12 cellular contexts compared by ENCODE assay signal in genomic region chr22:38715176-38715764, GRCh38. TPM values are rescaled to one million over a fixed set of nuclear protein-coding genes. Genes with fewer than 3 reads are reported as not detected.
DNase-seq lines count a peak whose midpoint lies in the region; ATAC-seq, FAIRE-seq and TF ChIP-seq lines count a peak whose summit lies in the region.
"Had no signal": no experiment of that assay in that cellular context is flagged by ENCODE, and none has a peak within 500 bp of the region (broad histone marks: within the 10 kb centered on the region; RNA-seq: fewer than 3 reads in every experiment).

No MANE protein-coding gene starts in this region.

- H2AFZ ChIP-seq in H1 (ENCODE audit: low read length), result no peak overlapping the region
- H2AFZ ChIP-seq in SK-N-SH (ENCODE audit: low read depth), result no peak overlapping the region

- WGBS in H1 (ENCODE audit: extremely low coverage in 1 of 2, insufficient coverage in 1 of 2, insufficient read length in 1 of 2, insufficient replicate concordance in 2 of 2, low coverage in 1 of 2, low lambda C conversion rate in 2 of 2, missing lambda C conversion rate in 1 of 2), 2 experiments, result 87% methylated on average over 9 of the region's 9 CpGs; no CpG with 5 or more reads in 1 of the 2 experiments
- WGBS in SK-N-SH (ENCODE audit: low lambda C conversion rate), result 90% methylated on average over 9 of the region's 9 CpGs

- H3K4me1 ChIP-seq in H1 (replicated peaks in 1 of 4; ENCODE audit: control insufficient read depth in 3 of 4, insufficient read depth in 4 of 4, low read length in 3 of 4) (peaks cover 4 to 10% (median 6%) of the 10 kb centered on the region in 4 experiments), skeletal muscle tissue (ENCODE audit: control insufficient read depth in 3 of 3, insufficient read depth in 3 of 3, low read length in 3 of 3) (peaks cover 22 to 45% (median 40%) of the 10 kb centered on the region in 3 donors), SK-N-SH (ENCODE audit: control insufficient read depth in 1 of 2, insufficient read depth in 2 of 2, low read depth in 1 of 2, low read length in 1 of 2) (no peaks in the 10 kb centered on the region; a peak in 1 of 4 replicates)

- H3K79me2 ChIP-seq in H1 (ENCODE audit: control insufficient read depth in 1 of 2, insufficient read depth in 2 of 2, low read length in 2 of 2), result peaks cover 3 to 56% of the 10 kb centered on the region in 2 experiments
- H3K79me2 ChIP-seq in SK-N-SH (ENCODE audit: insufficient read depth), result peaks cover 51% of the 10 kb centered on the region

- DNase-seq in activated CD4-positive, alpha-beta T cell treated with anti-CD3 and anti-CD28 coated beads, Interleukin-2, amount 10 ng/mL, durations not matched to agents 7 days and 5 days, result no peak
- no peak for DNase-seq in activated CD4-positive, alpha-beta T cell treated with anti-CD3 and anti-CD28 coated beads for 1 hour
- DNase-seq in NCI-H2029 treated with DMSO at 0.1 percent for 48 hours (lab: John Stamatoyannopoulos, UW) (peak; percentile 80), H1 (ENCODE audit: low read depth in 1 of 2, low spot score in 2 of 2) (no peak), frontal cortex (ENCODE audit: low spot score in 2 of 2) (no peak), omental fat pad (ENCODE audit: low spot score) (no peak), SK-N-SH (no peak)
- DNase-seq: brain microvascular endothelial cell, midbrain had no signal

- H3F3A ChIP-seq in SK-N-SH (replicated peaks; ENCODE audit: insufficient read depth), result peaks cover 6% of the 10 kb centered on the region

- no peak overlapping the region for H3K4me3 Mint-ChIP-seq in activated CD4-positive, alpha-beta T cell treated with anti-CD3 and anti-CD28 coated beads, Interleukin-2, amount 10 ng/mL, durations not matched to agents 7 days and 5 days

- CTCF ChIA-PET in activated CD4-positive, alpha-beta T cell treated with anti-CD3 and anti-CD28 coated beads, Interleukin-2, amount 10 ng/mL, durations not matched to agents 7 days and 5 days (lab: Charles Lee), result interaction anchor here (1.0 to 3.0 kb wide), 6 partner anchors 8 to 35 kb away, joined by 3 to 14 read pairs (median 4); partner anchors contain the start of genes GTPBP1 and TOMM22
- CTCF ChIA-PET in H1 (lab: Charles Lee; ENCODE audit: partially characterized antibody) (interaction anchor here (0.9 to 5.1 kb wide), 7 partner anchors 10 to 259 kb away, joined by 3 to 26 read pairs (median 5); partner anchors contain the start of gene TOMM22), SK-N-SH (lab: Yijun Ruan, JAX) (interaction anchor here (1.2 kb wide), 1 partner anchor 51 kb away, joined by 4 read pairs; no protein-coding TSS in a partner anchor)

- no peak overlapping the region for H2BK20ac ChIP-seq in H1 (ENCODE audit: low read length)

- H3K4me2 ChIP-seq in H1 (ENCODE audit: insufficient read depth in 1 of 2, low read depth in 2 of 2, low read length in 2 of 2), result no peak overlapping the region
- no peak overlapping the region for H3K4me2 ChIP-seq in SK-N-SH

- FAIRE-seq in H1 (lab: Jason Lieb, UNC) (no peak), frontal cortex (lab: Jason Lieb, UNC) (no peak)

- peaks cover 20% of the 10 kb centered on the region for H3K79me1 ChIP-seq in H1 (ENCODE audit: low read depth, low read length)

- no peak overlapping the region for H3K23ac ChIP-seq in H1 (ENCODE audit: insufficient read length)

- no peak overlapping the region for H4K8ac ChIP-seq in H1 (ENCODE audit: extremely low read depth, insufficient read depth, low read length)

- H3K9me3 ChIP-seq in H1 (ENCODE audit: insufficient read depth in 2 of 2, low read depth in 1 of 2, low read length in 1 of 2), result no peaks in the 10 kb centered on the region
- no peaks in the 10 kb centered on the region for H3K9me3 ChIP-seq in skeletal muscle tissue (ENCODE audit: control insufficient read depth in 3 of 3, low read length in 3 of 3)
- H3K9me3 ChIP-seq in SK-N-SH, result no peaks in the 10 kb centered on the region
- H3K9me3 ChIP-seq: tibial nerve had no signal

- peak overlapping the region; percentile 73; the same call in 1 of the 2 replicates for H2BK5ac ChIP-seq in H1 (ENCODE audit: low read depth, low read length)

- TF ChIP-seq EP300 in H1 (IDR thresholded peaks at IDR 0.05; ENCODE audit: borderline replicate concordance in 1 of 2, low read depth in 2 of 2, low read length in 2 of 2) (no peak), SK-N-SH (IDR thresholded peaks at IDR 0.05; ENCODE audit: borderline replicate concordance in 1 of 2, low read depth in 1 of 2, low read length in 1 of 2) (no peak)

- no peak for TF ChIP-seq RAD21 in H1 (IDR thresholded peaks at IDR 0.05 in 1 of 2, conservative IDR thresholded peaks at IDR 0.05 in 1 of 2; ENCODE audit: low read depth in 2 of 2, low read length in 2 of 2)
- no peak for TF ChIP-seq RAD21 in SK-N-SH (IDR thresholded peaks at IDR 0.05; ENCODE audit: low read length)

- no peak overlapping the region for H3K4ac ChIP-seq in H1 (replicated peaks; ENCODE audit: insufficient read length, low read depth, low read length)

- no peak for TF ChIP-seq POLR2A in H1 (IDR thresholded peaks at IDR 0.05; ENCODE audit: control extremely low read depth in 1 of 2, low read depth in 2 of 2, low read length in 2 of 2)

- H4K5ac ChIP-seq in H1 (ENCODE audit: insufficient read length, low read depth, low read length), result no peak overlapping the region

- no peaks in the 10 kb centered on the region for H3K9me3 Mint-ChIP-seq in activated CD4-positive, alpha-beta T cell treated with anti-CD3 and anti-CD28 coated beads, Interleukin-2, amount 10 ng/mL, durations not matched to agents 7 days and 5 days

- H4K20me1 ChIP-seq in H1 (replicated peaks in 1 of 2; ENCODE audit: control insufficient read depth in 1 of 2, insufficient read depth in 2 of 2, low read length in 2 of 2) (peaks cover 5 to 26% of the 10 kb centered on the region in 2 experiments), SK-N-SH (ENCODE audit: insufficient read depth) (0 out of 2 replicates have a peak, but pooled peaks cover 3% of the 10 kb centered on the region)

- peak overlapping the region; percentile 72 for H3K27ac Mint-ChIP-seq in activated CD4-positive, alpha-beta T cell treated with anti-CD3 and anti-CD28 coated beads, Interleukin-2, amount 10 ng/mL, durations not matched to agents 7 days and 5 days

- H3K36me3 ChIP-seq in H1 (ENCODE audit: control insufficient read depth in 2 of 4, insufficient read depth in 4 of 4, low read length in 3 of 4) (peaks cover 4 to 39% (median 22%) of the 10 kb centered on the region in 4 experiments; a peak in 6 of 8 replicates), skeletal muscle tissue (ENCODE audit: control insufficient read depth in 3 of 3, insufficient read depth in 3 of 3, low read length in 3 of 3) (peaks cover 24 to 33% (median 28%) of the 10 kb centered on the region in 3 donors), SK-N-SH (replicated peaks in 1 of 2; ENCODE audit: control insufficient read depth in 1 of 2, insufficient read depth in 2 of 2, low read length in 1 of 2) (peaks cover 0 to 2% of the 10 kb centered on the region in 2 experiments)

- no peak overlapping the region for H3K4me3 ChIP-seq in H1 (ENCODE audit: extremely low read depth in 1 of 4, insufficient read depth in 2 of 4, low read depth in 3 of 4, low read length in 4 of 4)
- H3K4me3 ChIP-seq in skeletal muscle tissue (ENCODE audit: low read length in 3 of 3), result peak overlapping the region in 1 of 3 donors; percentile 41
- H3K4me3 ChIP-seq in SK-N-SH (ENCODE audit: low read depth in 2 of 2, low read length in 1 of 2), result no peak overlapping the region
- H3K4me3 ChIP-seq: tibial nerve had no signal

- no peak overlapping the region for H4K91ac ChIP-seq in H1 (replicated peaks; ENCODE audit: insufficient read length, low read length)

- H3K9me2 ChIP-seq in SK-N-SH, result no peaks in the 10 kb centered on the region

- no peak overlapping the region for H3K14ac ChIP-seq in H1 (ENCODE audit: insufficient read length)

- peak overlapping the region; percentile 8; the same call in 1 of the 2 replicates for H3K27ac ChIP-seq in H1 (ENCODE audit: low read depth, low read length)
- H3K27ac ChIP-seq in skeletal muscle tissue (ENCODE audit: low read depth, low read length), result peak overlapping the region; percentile 26
- no peak overlapping the region for H3K27ac ChIP-seq in SK-N-SH (ENCODE audit: low read depth in 2 of 2, low read length in 1 of 2)
- H3K27ac ChIP-seq: brain microvascular endothelial cell, epithelial cell of prostate, tibial nerve had no signal

- H3K27me3 ChIP-seq in H1 (replicated peaks in 1 of 4; ENCODE audit: control insufficient read depth in 3 of 4, extremely low read depth in 1 of 4, insufficient read depth in 3 of 4, low read length in 3 of 4), result no peaks in the 10 kb centered on the region
- no peaks in the 10 kb centered on the region for H3K27me3 ChIP-seq in skeletal muscle tissue (ENCODE audit: control insufficient read depth in 3 of 3, insufficient read depth in 3 of 3, low read length in 3 of 3)
- H3K27me3 ChIP-seq in SK-N-SH (ENCODE audit: insufficient read depth), result no peaks in the 10 kb centered on the region
- H3K27me3 ChIP-seq: brain microvascular endothelial cell, tibial nerve had no signal

- no peak for ATAC-seq in omental fat pad (ENCODE audit: low FRiP score)

- H3K18ac ChIP-seq in H1 (ENCODE audit: extremely low read depth, low read length), result no peak overlapping the region

- TF ChIP-seq CTCF in H1 (IDR thresholded peaks at IDR 0.05; ENCODE audit: control extremely low read depth in 1 of 3, insufficient read depth in 1 of 3, low read depth in 1 of 3, low read length in 3 of 3) (no peak), omental fat pad (IDR thresholded peaks at IDR 0.05) (no peak), SK-N-SH (IDR thresholded peaks at IDR 0.05) (no peak)

- peaks cover 43% of the 10 kb centered on the region for H3K36me3 Mint-ChIP-seq in activated CD4-positive, alpha-beta T cell treated with anti-CD3 and anti-CD28 coated beads, Interleukin-2, amount 10 ng/mL, durations not matched to agents 7 days and 5 days (ENCODE audit: low read depth)

- H3K56ac ChIP-seq in H1 (replicated peaks; ENCODE audit: insufficient read length, low read depth, low read length), result no peak overlapping the region

- no peak overlapping the region for H2BK120ac ChIP-seq in H1 (replicated peaks; ENCODE audit: low read depth, low read length)

- H2AK5ac ChIP-seq in H1 (ENCODE audit: low read depth, low read length), result no peak overlapping the region

- no peak overlapping the region for H3K9ac ChIP-seq in H1 (replicated peaks in 1 of 4; ENCODE audit: extremely low read depth in 1 of 4, low read depth in 3 of 4, low read length in 3 of 4)
- H3K9ac ChIP-seq in skeletal muscle tissue (ENCODE audit: low read depth in 1 of 3, low read length in 3 of 3), result peak overlapping the region in 1 of 3 donors; percentile 40
- no peak overlapping the region for H3K9ac ChIP-seq in SK-N-SH

- H3K27me3 Mint-ChIP-seq in activated CD4-positive, alpha-beta T cell treated with anti-CD3 and anti-CD28 coated beads, Interleukin-2, amount 10 ng/mL, durations not matched to agents 7 days and 5 days, result no peaks in the 10 kb centered on the region

- no peak overlapping the region for H2BK12ac ChIP-seq in H1 (ENCODE audit: low read depth, low read length)

- no peaks in the 10 kb centered on the region for H3K23me2 ChIP-seq in H1 (ENCODE audit: low read depth, low read length)

- H3K4me1 Mint-ChIP-seq in activated CD4-positive, alpha-beta T cell treated with anti-CD3 and anti-CD28 coated beads, Interleukin-2, amount 10 ng/mL, durations not matched to agents 7 days and 5 days, result peaks cover 39% of the 10 kb centered on the region

- POLR2A ChIA-PET in activated CD4-positive, alpha-beta T cell treated with anti-CD3 and anti-CD28 coated beads, Interleukin-2, amount 10 ng/mL, durations not matched to agents 7 days and 5 days (lab: Charles Lee), result no interaction called here
- POLR2A ChIA-PET in H1 (lab: Charles Lee; ENCODE audit: partially characterized antibody), result interaction anchor here (1.0 to 5.1 kb wide), 6 partner anchors 9 to 30 kb away, joined by 3 to 39 read pairs (median 3); partner anchors contain the start of gene GTPBP1
- POLR2A ChIA-PET in SK-N-SH (lab: Yijun Ruan, JAX), result interaction anchor here (0.5 kb wide), 1 partner anchor 254 kb away, joined by 3 read pairs; no protein-coding TSS in a partner anchor

- H2BK15ac ChIP-seq in H1 (ENCODE audit: low read length), result no peak overlapping the region

RNA-seq across cellular contexts. Expression of gene GTPBP1, which starts 9.5 kb away (rescaled TPM):
- 10 to 100 TPM; 68.5 to 77.1 TPM for total RNA-seq in activated CD4-positive, alpha-beta T cell treated with anti-CD3 and anti-CD28 coated beads, Interleukin-2, amount 10 ng/mL, durations not matched to agents 7 days and 5 days
- total RNA-seq in H1 (2021; fragmentation: NEBNext Ultra II Directional; extraction: Animal tissue kit (Norgen Biotek cat#: 25700)), result 91.8 and 92.0 TPM in 2 replicates
- polyA plus RNA-seq in H1 (2011; rRNA removed) (53.1 and 80.2 TPM in 2 replicates), SK-N-SH (2012; rRNA removed) (11.9 and 15.2 TPM in 2 replicates)
- polyA plus RNA-seq in H1 (2011; cell fraction: cytosol; rRNA removed), result 59.3 TPM
- polyA plus RNA-seq in H1 (2011; cell fraction: nucleus; rRNA removed), result 134 TPM
- polyA plus RNA-seq in H1 (2012, experiment 1 of 2), result 62.3 to 74.8 TPM (median 66.2 TPM) in 4 replicates
- polyA plus RNA-seq in H1 (2012, experiment 2 of 2), result 44.7 TPM
- 33.8 TPM for polyA plus RNA-seq in H1 (2013, experiment 1 of 2)
- polyA plus RNA-seq in H1 (2013, experiment 2 of 2), result 33.3 TPM
- 87.5 and 119 TPM in 2 replicates for polyA minus RNA-seq in H1 (2011; rRNA and poly(A)+ RNA removed)
- 50.9 TPM for polyA minus RNA-seq in H1 (2011; cell fraction: cytosol; rRNA and poly(A)+ RNA removed)
- 111 TPM for polyA minus RNA-seq in H1 (2011; cell fraction: nucleus; rRNA and poly(A)+ RNA removed)
- total RNA-seq in skeletal muscle tissue (19.3 TPM), frontal cortex (34.6 TPM), omental fat pad (10 to 100 TPM; 31.3 to 75.7 (median 51.4) TPM)
- polyA plus RNA-seq in SK-N-SH (2012; cell fraction: cytosol; rRNA removed), result 8.8 and 10.2 TPM in 2 replicates
- 33.8 and 37.1 TPM in 2 replicates for polyA plus RNA-seq in SK-N-SH (2012; cell fraction: nucleus; rRNA removed)

RNA-seq across cellular contexts. Expression of gene JOSD1, which starts 14.5 kb away (rescaled TPM):
- total RNA-seq in activated CD4-positive, alpha-beta T cell treated with anti-CD3 and anti-CD28 coated beads, Interleukin-2, amount 10 ng/mL, durations not matched to agents 7 days and 5 days, result 10 to 100 TPM; 56.4 to 61.8 TPM
- total RNA-seq in H1 (2021; fragmentation: NEBNext Ultra II Directional; extraction: Animal tissue kit (Norgen Biotek cat#: 25700)), result 20.2 and 21.3 TPM in 2 replicates
- 16.7 and 18.4 TPM in 2 replicates for polyA plus RNA-seq in H1 (2011; rRNA removed)
- polyA plus RNA-seq in H1 (2011; cell fraction: cytosol; rRNA removed), result 18.1 TPM
- 18.8 TPM for polyA plus RNA-seq in H1 (2011; cell fraction: nucleus; rRNA removed)
- polyA plus RNA-seq in H1 (2012, experiment 1 of 2), result 14.7 to 20.6 TPM (median 17.3 TPM) in 4 replicates
- 10.8 TPM for polyA plus RNA-seq in H1 (2012, experiment 2 of 2)
- polyA plus RNA-seq in H1 (2013, experiment 1 of 2), result 12.2 TPM
- polyA plus RNA-seq in H1 (2013, experiment 2 of 2), result 12.1 TPM
- polyA minus RNA-seq in H1 (2011; rRNA and poly(A)+ RNA removed), result 20.8 and 22.0 TPM in 2 replicates
- polyA minus RNA-seq in H1 (2011; cell fraction: cytosol; rRNA and poly(A)+ RNA removed), result 14.9 TPM
- polyA minus RNA-seq in H1 (2011; cell fraction: nucleus; rRNA and poly(A)+ RNA removed), result 14.4 TPM
- total RNA-seq in skeletal muscle tissue, result 25.1 TPM
- total RNA-seq in frontal cortex, result 54.6 TPM
- 100 to 1,000 TPM in 1 of 4 donors, 10 to 100 TPM in 3; 61.9 to 130 (median 66.3) TPM for total RNA-seq in omental fat pad
- 17.8 and 23.0 TPM in 2 replicates for polyA plus RNA-seq in SK-N-SH (2012; rRNA removed)
- polyA plus RNA-seq in SK-N-SH (2012; cell fraction: cytosol; rRNA removed), result 15.1 and 19.6 TPM in 2 replicates
- polyA plus RNA-seq in SK-N-SH (2012; cell fraction: nucleus; rRNA removed), result 30.5 and 40.6 TPM in 2 replicates

RNA-seq across cellular contexts. Expression of gene TOMM22, which starts 33.5 kb away (rescaled TPM):
- total RNA-seq in activated CD4-positive, alpha-beta T cell treated with anti-CD3 and anti-CD28 coated beads, Interleukin-2, amount 10 ng/mL, durations not matched to agents 7 days and 5 days, result 10 to 100 TPM; 83.0 to 88.9 TPM
- total RNA-seq in H1 (2021; fragmentation: NEBNext Ultra II Directional; extraction: Animal tissue kit (Norgen Biotek cat#: 25700)), result 125 and 138 TPM in 2 replicates
- polyA plus RNA-seq in H1 (2011; rRNA removed) (47.8 and 84.0 TPM in 2 replicates), SK-N-SH (2012; rRNA removed) (33.1 and 33.6 TPM in 2 replicates)
- 63.2 TPM for polyA plus RNA-seq in H1 (2011; cell fraction: cytosol; rRNA removed)
- 17.1 TPM for polyA plus RNA-seq in H1 (2011; cell fraction: nucleus; rRNA removed)
- polyA plus RNA-seq in H1 (2012, experiment 1 of 2), result 77.4 to 87.4 TPM (median 84.9 TPM) in 4 replicates
- 75.9 TPM for polyA plus RNA-seq in H1 (2012, experiment 2 of 2)
- 66.9 TPM for polyA plus RNA-seq in H1 (2013, experiment 1 of 2)
- 65.9 TPM for polyA plus RNA-seq in H1 (2013, experiment 2 of 2)
- polyA minus RNA-seq in H1 (2011; rRNA and poly(A)+ RNA removed), result 41.5 and 41.9 TPM in 2 replicates
- polyA minus RNA-seq in H1 (2011; cell fraction: cytosol; rRNA and poly(A)+ RNA removed), result 31.0 TPM
- polyA minus RNA-seq in H1 (2011; cell fraction: nucleus; rRNA and poly(A)+ RNA removed), result 14.7 TPM
- total RNA-seq in skeletal muscle tissue (63.7 TPM), frontal cortex (66.4 TPM), omental fat pad (10 to 100 TPM; 33.4 to 48.4 (median 40.0) TPM)
- 41.1 and 46.9 TPM in 2 replicates for polyA plus RNA-seq in SK-N-SH (2012; cell fraction: cytosol; rRNA removed)
- 6.2 and 10.6 TPM in 2 replicates for polyA plus RNA-seq in SK-N-SH (2012; cell fraction: nucleus; rRNA removed)

RNA-seq across cellular contexts. Expression of gene SUN2, which starts 40.5 kb away (rescaled TPM):
- 100 to 1,000 TPM; 582 to 702 TPM for total RNA-seq in activated CD4-positive, alpha-beta T cell treated with anti-CD3 and anti-CD28 coated beads, Interleukin-2, amount 10 ng/mL, durations not matched to agents 7 days and 5 days
- total RNA-seq in H1 (2021; fragmentation: NEBNext Ultra II Directional; extraction: Animal tissue kit (Norgen Biotek cat#: 25700)), result 10.5 and 11.7 TPM in 2 replicates
- polyA plus RNA-seq in H1 (2011; rRNA removed) (5.1 and 8.3 TPM in 2 replicates), SK-N-SH (2012; rRNA removed) (9.0 and 10.2 TPM in 2 replicates)
- polyA plus RNA-seq in H1 (2011; cell fraction: cytosol; rRNA removed), result 8.5 TPM
- 20.5 TPM for polyA plus RNA-seq in H1 (2011; cell fraction: nucleus; rRNA removed)
- polyA plus RNA-seq in H1 (2012, experiment 1 of 2), result 12.3 to 22.3 TPM (median 17.1 TPM) in 4 replicates
- 9.0 TPM for polyA plus RNA-seq in H1 (2012, experiment 2 of 2)
- 11.5 TPM for polyA plus RNA-seq in H1 (2013, experiment 1 of 2)
- polyA plus RNA-seq in H1 (2013, experiment 2 of 2), result 10.8 TPM
- polyA minus RNA-seq in H1 (2011; rRNA and poly(A)+ RNA removed), result 9.8 and 10.0 TPM in 2 replicates
- polyA minus RNA-seq in H1 (2011; cell fraction: cytosol; rRNA and poly(A)+ RNA removed), result 13.1 TPM
- 14.1 TPM for polyA minus RNA-seq in H1 (2011; cell fraction: nucleus; rRNA and poly(A)+ RNA removed)
- total RNA-seq in skeletal muscle tissue (40.2 TPM), frontal cortex (78.7 TPM), omental fat pad (100 to 1,000 TPM; 302 to 509 (median 347) TPM)
- polyA plus RNA-seq in SK-N-SH (2012; cell fraction: cytosol; rRNA removed), result 3.8 and 7.1 TPM in 2 replicates
- polyA plus RNA-seq in SK-N-SH (2012; cell fraction: nucleus; rRNA removed), result 13.5 and 20.8 TPM in 2 replicates

RNA-seq across cellular contexts. Expression of gene CBY1, which starts 58.8 kb away (rescaled TPM):
- total RNA-seq in activated CD4-positive, alpha-beta T cell treated with anti-CD3 and anti-CD28 coated beads, Interleukin-2, amount 10 ng/mL, durations not matched to agents 7 days and 5 days, result 10 to 100 TPM; 10.2 to 11.0 TPM
- total RNA-seq in H1 (2021; fragmentation: NEBNext Ultra II Directional; extraction: Animal tissue kit (Norgen Biotek cat#: 25700)), result 23.2 and 24.4 TPM in 2 replicates
- polyA plus RNA-seq in H1 (2011; rRNA removed) (28.5 and 30.2 TPM in 2 replicates), SK-N-SH (2012; rRNA removed) (21.8 and 23.4 TPM in 2 replicates)
- 31.5 TPM for polyA plus RNA-seq in H1 (2011; cell fraction: cytosol; rRNA removed)
- polyA plus RNA-seq in H1 (2011; cell fraction: nucleus; rRNA removed), result 18.3 TPM
- 32.1 to 38.0 TPM (median 36.1 TPM) in 4 replicates for polyA plus RNA-seq in H1 (2012, experiment 1 of 2)
- polyA plus RNA-seq in H1 (2012, experiment 2 of 2), result 25.5 TPM
- polyA plus RNA-seq in H1 (2013, experiment 1 of 2), result 22.9 TPM
- polyA plus RNA-seq in H1 (2013, experiment 2 of 2), result 22.9 TPM
- 8.6 and 12.6 TPM in 2 replicates for polyA minus RNA-seq in H1 (2011; rRNA and poly(A)+ RNA removed)
- 9.0 TPM for polyA minus RNA-seq in H1 (2011; cell fraction: cytosol; rRNA and poly(A)+ RNA removed)
- polyA minus RNA-seq in H1 (2011; cell fraction: nucleus; rRNA and poly(A)+ RNA removed), result 6.0 TPM
- total RNA-seq in skeletal muscle tissue (14.1 TPM), frontal cortex (18.3 TPM), omental fat pad (10 to 100 TPM in 3 of 4 donors, 1 to 10 TPM in 1; 7.6 to 25.9 (median 17.4) TPM)
- polyA plus RNA-seq in SK-N-SH (2012; cell fraction: cytosol; rRNA removed), result 24.6 and 27.2 TPM in 2 replicates
- 14.2 and 14.9 TPM in 2 replicates for polyA plus RNA-seq in SK-N-SH (2012; cell fraction: nucleus; rRNA removed)

Comparison
In these comparisons a context has a peak if more than half of its experiments do, and no peak if none do; other contexts are left out.
1. H3K27ac ChIP-seq: peak in H1 (single experiment) and skeletal muscle tissue (single experiment); none in SK-N-SH (0 of 2).